ENCODE assay signal across 8 cellular contexts in genomic region chr1:114757455-114758250, GRCh38. TPM values are rescaled to one million over a fixed set of nuclear protein-coding genes. Genes with fewer than 3 reads are reported as not detected.
DNase-seq lines count a peak whose midpoint lies in the region; ATAC-seq lines count a peak whose summit lies in the region.

Gene CSDE1 (minus strand): TSS chr1:114757984. CDS start chr1:114739890, 18,094 bp downstream.

- H3K27me3 Mint-ChIP-seq in effector memory CD8-positive, alpha-beta T cell = no peaks in the 10 kb centered on the region
- no peaks in the 10 kb centered on the region for H3K27me3 Mint-ChIP-seq in memory B cell

- peak within 1 kb of the TSS; percentile 100 for H3K27ac Mint-ChIP-seq in effector memory CD8-positive, alpha-beta T cell
- peak within 1 kb of the TSS; percentile 100 for H3K27ac Mint-ChIP-seq in memory B cell

- in situ Hi-C loops in Caki2 (cut with HindIII; ENCODE audit: low pct_unique_long_range_greater_than_20kb, low sequenced_read_pairs) = no loop called here

- H3K4me1 Mint-ChIP-seq in effector memory CD8-positive, alpha-beta T cell (ENCODE audit: low read depth in 2 of 2) = peaks cover 40 to 52% of the 10 kb centered on the region in 2 donors
- peaks cover 30% of the 10 kb centered on the region for H3K4me1 Mint-ChIP-seq in memory B cell

- H3K4me3 Mint-ChIP-seq in effector memory CD8-positive, alpha-beta T cell = peak within 1 kb of the TSS; percentile 99 to 100
- H3K4me3 Mint-ChIP-seq in memory B cell = peak within 1 kb of the TSS; percentile 99

- peaks cover 2 to 7% of the 10 kb centered on the region in 2 donors for H3K9me3 Mint-ChIP-seq in effector memory CD8-positive, alpha-beta T cell
- H3K9me3 Mint-ChIP-seq in memory B cell = peaks cover 2% of the 10 kb centered on the region

- ATAC-seq in GM21381 (IDR thresholded peaks at IDR 0.05; ENCODE audit: unreplicated experiment) (peak; percentile 81), memory B cell (ENCODE audit: low read depth) (peak; percentile 86)
- peak; percentile 80 for ATAC-seq in effector memory CD8-positive, alpha-beta T cell (replicated peaks)

- H3K36me3 Mint-ChIP-seq in effector memory CD8-positive, alpha-beta T cell (ENCODE audit: insufficient read depth) = peaks cover 29% of the 10 kb centered on the region
- H3K36me3 Mint-ChIP-seq in memory B cell = peaks cover 3% of the 10 kb centered on the region

- DNase-seq in Caki2 (ENCODE audit: low read depth) = peak; percentile 90
- DNase-seq in HUDEP-2 (lab: John Stamatoyannopoulos, UW; ENCODE audit: unreplicated experiment in 76 of 76) = peak; percentile 24 to 97 (median 92)
- DNase-seq in NOMO-1 treated with dmso at 0.1 percent for 144 hours (lab: John Stamatoyannopoulos, UW; ENCODE audit: unreplicated experiment) = peak; percentile 97
- peak; percentile 81 to 90 (median 90) for DNase-seq in activated CD8-positive, alpha-beta memory T cell treated with anti-CD3 and anti-CD28 coated beads for 48 hours (ENCODE audit: low read depth in 2 of 3, low spot score in 2 of 3)
- DNase-seq in effector memory CD8-positive, alpha-beta T cell = peak; percentile 97 to 98 (median 98)
- peak; percentile 97 for DNase-seq in memory B cell (ENCODE audit: low spot score in 2 of 2)
- peak; percentile 85 for DNase-seq in stimulated activated CD8-positive, alpha-beta memory T cell treated with anti-CD3 and anti-CD28 coated beads, Interleukin-12 subunit alpha, Interleukin-12 subunit beta, amount 100 ng/mL, for 24 hours (ENCODE audit: extremely low read depth)

RNA-seq across cellular contexts. Expression of gene CSDE1, which starts in this region (rescaled TPM):
- 112 and 120 TPM in 2 replicates for total RNA-seq in Caki2 (2014; rRNA removed; shearing (Covaris generic); ENCODE audit: low replicate concordance)

Comparison
In these comparisons a context has a peak if more than half of its experiments do, and no peak if none do; other contexts are left out.
1. Peak in every context shown above with its lines: DNase-seq and ATAC-seq.